In the genomic region with DNA sequence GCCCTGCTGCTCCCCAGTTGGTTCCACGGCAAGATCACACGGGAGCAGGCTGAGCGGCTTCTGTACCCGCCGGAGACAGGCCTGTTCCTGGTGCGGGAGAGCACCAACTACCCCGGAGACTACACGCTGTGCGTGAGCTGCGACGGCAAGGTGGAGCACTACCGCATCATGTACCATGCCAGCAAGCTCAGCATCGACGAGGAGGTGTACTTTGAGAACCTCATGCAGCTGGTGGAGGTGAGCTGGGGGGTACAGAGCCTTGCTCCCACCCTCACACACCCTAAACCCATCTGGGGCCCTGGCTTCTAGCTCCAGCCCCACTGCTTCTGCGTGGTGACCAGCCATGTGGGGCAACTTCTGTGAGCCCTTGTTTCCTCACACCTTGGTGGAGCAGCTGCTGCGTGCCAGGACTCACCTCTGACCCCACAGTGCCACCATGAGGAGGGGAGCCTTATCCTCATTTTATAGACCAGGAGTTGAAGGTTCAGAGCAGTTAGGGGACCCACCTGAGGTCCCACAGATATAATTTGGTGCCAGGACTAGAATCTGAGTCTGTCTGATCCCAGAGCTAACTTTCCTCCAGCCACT, we compare ENCODE assay signal across 11 cellular contexts. TPM values are rescaled to one million over a fixed set of nuclear protein-coding genes. Genes with fewer than 3 reads are reported as not detected.
A peak's percentile ranks its signal among the peaks of the same experiment; 100 is the strongest.
DNase-seq lines count a peak whose midpoint lies in the region; ATAC-seq, FAIRE-seq and TF ChIP-seq lines count a peak whose summit lies in the region.
"Had no signal": no experiment of that assay in that cellular context is flagged by ENCODE, and none has a peak within 500 bp of the region (broad histone marks: within the 10 kb centered on the region; RNA-seq: fewer than 3 reads in every experiment).

No MANE protein-coding gene starts in this region.

- H3F3A ChIP-seq in OCI-LY1 (ENCODE audit: insufficient read depth, low read length): no peaks in the 10 kb centered on the region

- no peak overlapping the region for H2BK20ac ChIP-seq in H1 (ENCODE audit: low read length)

- H4K20me1 ChIP-seq in OCI-LY1 (ENCODE audit: insufficient read depth, low read length): no peaks in the 10 kb centered on the region
- H4K20me1 ChIP-seq in H1 (replicated peaks in 1 of 2; ENCODE audit: control insufficient read depth in 1 of 2, insufficient read depth in 2 of 2, low read length in 2 of 2): peaks cover 6 to 17% of the 10 kb centered on the region in 2 experiments

- H3K27me3 ChIP-seq in left ventricle myocardium inferior (ENCODE audit: low read depth) (no peaks in the 10 kb centered on the region), OCI-LY1 (ENCODE audit: insufficient read depth, low read length) (no peaks in the 10 kb centered on the region), H1 (replicated peaks in 1 of 4; ENCODE audit: control insufficient read depth in 3 of 4, extremely low read depth in 1 of 4, insufficient read depth in 3 of 4, low read length in 3 of 4) (no peaks in the 10 kb centered on the region), upper lobe of left lung (no peaks in the 10 kb centered on the region)

- POLR2A ChIA-PET in H1 (lab: Charles Lee; ENCODE audit: partially characterized antibody): interaction anchor here (0.7 to 3.6 kb wide), 6 partner anchors 9 to 126 kb away, joined by 3 to 20 read pairs (median 4); partner anchors contain the start of gene MPI

- H3K18ac ChIP-seq in H1 (ENCODE audit: extremely low read depth, low read length): no peak overlapping the region

- H4K91ac ChIP-seq in H1 (replicated peaks; ENCODE audit: insufficient read length, low read length): peak overlapping the region; percentile 81

- FAIRE-seq in H1 (lab: Jason Lieb, UNC): no peak
- FAIRE-seq: colon had no signal

- H3K79me2 ChIP-seq in OCI-LY1 (ENCODE audit: insufficient read depth, low read length) (peaks cover 24% of the 10 kb centered on the region), H1 (ENCODE audit: control insufficient read depth in 1 of 2, insufficient read depth in 2 of 2, low read length in 2 of 2) (no peaks in the 10 kb centered on the region)

- H3K23me2 ChIP-seq in H1 (ENCODE audit: low read depth, low read length): no peaks in the 10 kb centered on the region

- no peaks in the 10 kb centered on the region for H3K9me3 ChIP-seq in left ventricle myocardium inferior (replicated peaks)
- no peaks in the 10 kb centered on the region for H3K9me3 ChIP-seq in OCI-LY1 (ENCODE audit: low read length)
- no peaks in the 10 kb centered on the region for H3K9me3 ChIP-seq in H1 (ENCODE audit: insufficient read depth in 2 of 2, low read depth in 1 of 2, low read length in 1 of 2)
- H3K9me3 ChIP-seq in upper lobe of left lung: no peaks in the 10 kb centered on the region

- intact Hi-C loops in left ventricle myocardium inferior (cut with micrococcal nuclease) (no loop called here), cardiac septum (cut with DNase I) (no loop called here), left cardiac atrium (cut with DNase I) (no loop called here)

- no peak overlapping the region for H2BK15ac ChIP-seq in H1 (ENCODE audit: low read length)

- no peak for DNase-seq in left ventricle myocardium inferior
- no peak for DNase-seq in cardiac septum (ENCODE audit: low spot score)
- no peak for DNase-seq in H1 (ENCODE audit: low read depth in 1 of 2, low spot score in 2 of 2)
- DNase-seq in upper lobe of left lung: no peak
- DNase-seq in left cardiac atrium: no peak
- no peak for DNase-seq in kidney tubule cell (ENCODE audit: low spot score)
- DNase-seq: NCI-H1105 treated with DMSO at 0.1 percent for 48 hours had no signal

- peaks cover 45% of the 10 kb centered on the region for H3K4me1 ChIP-seq in left ventricle myocardium inferior
- H3K4me1 ChIP-seq in OCI-LY1 (ENCODE audit: insufficient read depth, low read length, severe bottlenecking): peaks cover 66% of the 10 kb centered on the region
- peaks cover 0 to 5% (median 2%) of the 10 kb centered on the region in 4 experiments; a peak in 3 of 7 replicates for H3K4me1 ChIP-seq in H1 (replicated peaks in 1 of 4; ENCODE audit: control insufficient read depth in 3 of 4, insufficient read depth in 4 of 4, low read length in 3 of 4)
- peaks cover 6 to 33% (median 13%) of the 10 kb centered on the region in 4 donors for H3K4me1 ChIP-seq in upper lobe of left lung

- WGBS in H1 (ENCODE audit: extremely low coverage in 1 of 2, insufficient coverage in 1 of 2, insufficient read length in 1 of 2, insufficient replicate concordance in 2 of 2, low coverage in 1 of 2, low lambda C conversion rate in 2 of 2, missing lambda C conversion rate in 1 of 2), 2 experiments: 89% methylated on average over 16 of the region's 16 CpGs; no CpG with 5 or more reads in 1 of the 2 experiments
- 80 to 90% methylated on average over 5 to 16 of the region's 16 CpGs for WGBS in upper lobe of left lung, 2 donors

- H3K4me3 ChIP-seq in left ventricle myocardium inferior (no peak overlapping the region), OCI-LY1 (ENCODE audit: low read depth, low read length, poor library complexity, severe bottlenecking) (no peak overlapping the region), H1 (ENCODE audit: extremely low read depth in 1 of 4, insufficient read depth in 2 of 4, low read depth in 3 of 4, low read length in 4 of 4) (no peak overlapping the region), upper lobe of left lung (no peak overlapping the region)

- H2AFZ ChIP-seq in OCI-LY1 (ENCODE audit: low read length) (no peak overlapping the region), H1 (ENCODE audit: low read length) (no peak overlapping the region)

- H4K8ac ChIP-seq in H1 (ENCODE audit: extremely low read depth, insufficient read depth, low read length): peak overlapping the region; percentile 57

- H3K4ac ChIP-seq in H1 (replicated peaks; ENCODE audit: insufficient read length, low read depth, low read length): no peak overlapping the region

- TF ChIP-seq RAD21 in H1 (IDR thresholded peaks at IDR 0.05 in 1 of 2, conservative IDR thresholded peaks at IDR 0.05 in 1 of 2; ENCODE audit: low read depth in 2 of 2, low read length in 2 of 2): peak; percentile 40 to 58

- TF ChIP-seq POLR2A in H1 (IDR thresholded peaks at IDR 0.05; ENCODE audit: control extremely low read depth in 1 of 2, low read depth in 2 of 2, low read length in 2 of 2) (no peak), upper lobe of left lung (IDR thresholded peaks at IDR 0.05) (no peak)

- no peaks in the 10 kb centered on the region for H3K9me2 ChIP-seq in OCI-LY1 (ENCODE audit: low read depth, low read length)

- H4K5ac ChIP-seq in H1 (ENCODE audit: insufficient read length, low read depth, low read length): no peak overlapping the region

- TF ChIP-seq CTCF in left ventricle myocardium inferior (IDR thresholded peaks at IDR 0.05; ENCODE audit: borderline replicate concordance) (no peak), OCI-LY1 (IDR thresholded peaks at IDR 0.05; ENCODE audit: low read length) (peak; percentile 47; the same call in 1 of the 2 replicates), H1 (IDR thresholded peaks at IDR 0.05; ENCODE audit: control extremely low read depth in 1 of 3, insufficient read depth in 1 of 3, low read depth in 1 of 3, low read length in 3 of 3) (peak; percentile 19 to 46 (median 36)), upper lobe of left lung (IDR thresholded peaks at IDR 0.05) (no peak)

- H3K23ac ChIP-seq in H1 (ENCODE audit: insufficient read length): no peak overlapping the region

- H2BK12ac ChIP-seq in H1 (ENCODE audit: low read depth, low read length): no peak overlapping the region

- H3K79me1 ChIP-seq in H1 (ENCODE audit: low read depth, low read length): 0 out of 2 replicates have a peak, but pooled peaks cover 2% of the 10 kb centered on the region

- no peak overlapping the region for H2BK120ac ChIP-seq in H1 (replicated peaks; ENCODE audit: low read depth, low read length)

- H3K56ac ChIP-seq in H1 (replicated peaks; ENCODE audit: insufficient read length, low read depth, low read length): no peak overlapping the region

- H3K27ac ChIP-seq in left ventricle myocardium inferior (replicated peaks) (peak overlapping the region; percentile 76), OCI-LY1 (ENCODE audit: low read depth, low read length, poor library complexity, severe bottlenecking) (peak overlapping the region; percentile 86), H1 (ENCODE audit: low read depth, low read length) (no peak overlapping the region), upper lobe of left lung (peak overlapping the region; percentile 46 to 80 (median 60))

- CTCF ChIA-PET in H1 (lab: Charles Lee; ENCODE audit: partially characterized antibody): interaction anchor here (0.6 to 53.7 kb wide), 37 partner anchors 8 to 552 kb away, joined by 3 to 1439 read pairs (median 4); partner anchors contain the start of genes CLK3, CPLX3, CSK and CYP1A2

- no peak overlapping the region for H2AK5ac ChIP-seq in H1 (ENCODE audit: low read depth, low read length)

- peak overlapping the region; percentile 42; the same call in 1 of the 2 replicates for H3K9ac ChIP-seq in OCI-LY1 (ENCODE audit: low read length)
- no peak overlapping the region for H3K9ac ChIP-seq in H1 (replicated peaks in 1 of 4; ENCODE audit: extremely low read depth in 1 of 4, low read depth in 3 of 4, low read length in 3 of 4)

- H2BK5ac ChIP-seq in H1 (ENCODE audit: low read depth, low read length): 0 out of 2 replicates have a peak overlapping the region, but pooled peaks have one; percentile 50

- H3K4me2 ChIP-seq in OCI-LY1 (ENCODE audit: low read length) (no peak overlapping the region; the same call in 1 of the 2 replicates), H1 (ENCODE audit: insufficient read depth in 1 of 2, low read depth in 2 of 2, low read length in 2 of 2) (no peak overlapping the region)

- no peak overlapping the region for H3K14ac ChIP-seq in H1 (ENCODE audit: insufficient read length)

- TF ChIP-seq EP300 in H1 (IDR thresholded peaks at IDR 0.05; ENCODE audit: borderline replicate concordance in 1 of 2, low read depth in 2 of 2, low read length in 2 of 2) (no peak), upper lobe of left lung (IDR thresholded peaks at IDR 0.05) (no peak)

- ATAC-seq in upper lobe of left lung (ENCODE audit: low FRiP score in 2 of 2) (no peak), GM19328 (IDR thresholded peaks at IDR 0.05; ENCODE audit: unreplicated experiment) (no peak), left cardiac atrium (no peak)

- H3K36me3 ChIP-seq in left ventricle myocardium inferior (peaks cover 45% of the 10 kb centered on the region), OCI-LY1 (ENCODE audit: insufficient read depth, low read length) (peaks cover 88% of the 10 kb centered on the region), H1 (ENCODE audit: control insufficient read depth in 2 of 4, insufficient read depth in 4 of 4, low read length in 3 of 4) (peaks cover 0 to 14% (median 0%) of the 10 kb centered on the region in 4 experiments; a peak in 1 of 8 replicates), upper lobe of left lung (peaks cover 11 to 65% (median 54%) of the 10 kb centered on the region in 4 donors)

RNA-seq across cellular contexts. Expression of gene LMAN1L, which starts 13.3 kb away (rescaled TPM):
- total RNA-seq in left ventricle myocardium inferior (8.1 TPM), cardiac septum (7.9 TPM), upper lobe of left lung (1 to 10 TPM in 1 of 6 donors, not detected in 5; 1.0 TPM), left cardiac atrium (100 to 1,000 TPM in 1 of 2 donors, 10 to 100 TPM in 1; 72.9 to 110 TPM)
- total RNA-seq in H1 (2021; fragmentation: NEBNext Ultra II Directional; extraction: Animal tissue kit (Norgen Biotek cat#: 25700)): not detected in 2 replicates
- polyA plus RNA-seq in H1 (2011; rRNA removed): not detected in 2 replicates
- 0.03 TPM for polyA plus RNA-seq in H1 (2011; cell fraction: cytosol; rRNA removed)
- not detected for polyA plus RNA-seq in H1 (2011; cell fraction: nucleus; rRNA removed)
- polyA plus RNA-seq in H1 (2012, experiment 1 of 2): not detected in 4 replicates
- polyA plus RNA-seq in H1 (2012, experiment 2 of 2): not detected
- polyA plus RNA-seq in H1 (2013, experiment 1 of 2): not detected
- polyA plus RNA-seq in H1 (2013, experiment 2 of 2): not detected
- not detected in 2 replicates for polyA minus RNA-seq in H1 (2011; rRNA and poly(A)+ RNA removed)
- polyA minus RNA-seq in H1 (2011; cell fraction: cytosol; rRNA and poly(A)+ RNA removed): not detected
- polyA minus RNA-seq in H1 (2011; cell fraction: nucleus; rRNA and poly(A)+ RNA removed): not detected

RNA-seq across cellular contexts. Expression of gene CSK, which starts 17.5 kb away (rescaled TPM):
- total RNA-seq in left ventricle myocardium inferior (34.0 TPM), cardiac septum (29.5 TPM), upper lobe of left lung (100 to 1,000 TPM in 1 of 6 donors, 10 to 100 TPM in 5; 32.7 to 104 (median 64.8) TPM), left cardiac atrium (10 to 100 TPM; 49.7 to 59.2 TPM)
- 50.2 and 51.7 TPM in 2 replicates for total RNA-seq in H1 (2021; fragmentation: NEBNext Ultra II Directional; extraction: Animal tissue kit (Norgen Biotek cat#: 25700))
- polyA plus RNA-seq in H1 (2011; rRNA removed): 13.7 and 23.0 TPM in 2 replicates
- 16.8 TPM for polyA plus RNA-seq in H1 (2011; cell fraction: cytosol; rRNA removed)
- polyA plus RNA-seq in H1 (2011; cell fraction: nucleus; rRNA removed): 40.7 TPM
- 31.1 to 46.6 TPM (median 42.9 TPM) in 4 replicates for polyA plus RNA-seq in H1 (2012, experiment 1 of 2)
- 39.8 TPM for polyA plus RNA-seq in H1 (2012, experiment 2 of 2)
- polyA plus RNA-seq in H1 (2013, experiment 1 of 2): 22.2 TPM
- 21.3 TPM for polyA plus RNA-seq in H1 (2013, experiment 2 of 2)
- polyA minus RNA-seq in H1 (2011; rRNA and poly(A)+ RNA removed): 12.9 and 26.4 TPM in 2 replicates
- 21.8 TPM for polyA minus RNA-seq in H1 (2011; cell fraction: cytosol; rRNA and poly(A)+ RNA removed)
- 19.3 TPM for polyA minus RNA-seq in H1 (2011; cell fraction: nucleus; rRNA and poly(A)+ RNA removed)

RNA-seq across cellular contexts. Expression of gene CPLX3, which starts 27.1 kb away (rescaled TPM):
- total RNA-seq in left ventricle myocardium inferior: 1.2 TPM
- total RNA-seq in cardiac septum: 0.67 TPM
- not detected in 2 replicates for total RNA-seq in H1 (2021; fragmentation: NEBNext Ultra II Directional; extraction: Animal tissue kit (Norgen Biotek cat#: 25700))
- 0.17 and 0.27 TPM in 2 replicates for polyA plus RNA-seq in H1 (2011; rRNA removed)
- polyA plus RNA-seq in H1 (2011; cell fraction: cytosol; rRNA removed): 0.23 TPM
- polyA plus RNA-seq in H1 (2011; cell fraction: nucleus; rRNA removed): 0.16 TPM
- 0.08 to 0.19 TPM (median 0.08 TPM) in 3 of 4 replicates, not detected in the other for polyA plus RNA-seq in H1 (2012, experiment 1 of 2)
- 0.09 TPM for polyA plus RNA-seq in H1 (2012, experiment 2 of 2)
- polyA plus RNA-seq in H1 (2013, experiment 1 of 2): 0.10 TPM
- polyA plus RNA-seq in H1 (2013, experiment 2 of 2): 0.11 TPM
- 0.28 TPM in 1 of 2 replicates, not detected in the other for polyA minus RNA-seq in H1 (2011; rRNA and poly(A)+ RNA removed)
- polyA minus RNA-seq in H1 (2011; cell fraction: cytosol; rRNA and poly(A)+ RNA removed): not detected
- not detected for polyA minus RNA-seq in H1 (2011; cell fraction: nucleus; rRNA and poly(A)+ RNA removed)
- total RNA-seq in upper lobe of left lung: not detected
- 10 to 100 TPM; 11.0 to 24.5 TPM for total RNA-seq in left cardiac atrium

RNA-seq across cellular contexts. Expression of gene ULK3, which starts 43.6 kb away (rescaled TPM):
- 34.1 TPM for total RNA-seq in left ventricle myocardium inferior
- total RNA-seq in cardiac septum: 25.6 TPM
- 25.0 and 27.1 TPM in 2 replicates for total RNA-seq in H1 (2021; fragmentation: NEBNext Ultra II Directional; extraction: Animal tissue kit (Norgen Biotek cat#: 25700))
- 34.4 and 52.2 TPM in 2 replicates for polyA plus RNA-seq in H1 (2011; rRNA removed)
- 39.6 TPM for polyA plus RNA-seq in H1 (2011; cell fraction: cytosol; rRNA removed)
- 241 TPM for polyA plus RNA-seq in H1 (2011; cell fraction: nucleus; rRNA removed)
- polyA plus RNA-seq in H1 (2012, experiment 1 of 2): 23.8 to 32.8 TPM (median 27.6 TPM) in 4 replicates
- polyA plus RNA-seq in H1 (2012, experiment 2 of 2): 22.2 TPM
- polyA plus RNA-seq in H1 (2013, experiment 1 of 2): 23.5 TPM
- polyA plus RNA-seq in H1 (2013, experiment 2 of 2): 20.5 TPM
- 22.9 and 29.2 TPM in 2 replicates for polyA minus RNA-seq in H1 (2011; rRNA and poly(A)+ RNA removed)
- 14.8 TPM for polyA minus RNA-seq in H1 (2011; cell fraction: cytosol; rRNA and poly(A)+ RNA removed)
- 30.0 TPM for polyA minus RNA-seq in H1 (2011; cell fraction: nucleus; rRNA and poly(A)+ RNA removed)
- 100 to 1,000 TPM in 1 of 6 donors, 10 to 100 TPM in 5; 40.6 to 158 (median 65.0) TPM for total RNA-seq in upper lobe of left lung
- 10 to 100 TPM; 35.3 to 41.4 TPM for total RNA-seq in left cardiac atrium

RNA-seq across cellular contexts. Expression of gene CYP1A2, which starts 50.7 kb away (rescaled TPM):
- not detected for total RNA-seq in left ventricle myocardium inferior
- total RNA-seq in cardiac septum: not detected
- total RNA-seq in H1 (2021; fragmentation: NEBNext Ultra II Directional; extraction: Animal tissue kit (Norgen Biotek cat#: 25700)): not detected in 2 replicates
- polyA plus RNA-seq in H1 (2011; rRNA removed): not detected in 2 replicates
- not detected for polyA plus RNA-seq in H1 (2011; cell fraction: cytosol; rRNA removed)
- polyA plus RNA-seq in H1 (2011; cell fraction: nucleus; rRNA removed): not detected
- not detected in 4 replicates for polyA plus RNA-seq in H1 (2012, experiment 1 of 2)
- polyA plus RNA-seq in H1 (2012, experiment 2 of 2): not detected
- polyA plus RNA-seq in H1 (2013, experiment 1 of 2): 0.02 TPM
- not detected for polyA plus RNA-seq in H1 (2013, experiment 2 of 2)
- polyA minus RNA-seq in H1 (2011; rRNA and poly(A)+ RNA removed): not detected in 2 replicates
- polyA minus RNA-seq in H1 (2011; cell fraction: cytosol; rRNA and poly(A)+ RNA removed): not detected
- polyA minus RNA-seq in H1 (2011; cell fraction: nucleus; rRNA and poly(A)+ RNA removed): not detected
- under 1 TPM in 2 of 6 donors, not detected in 4; 0.15 to 0.80 TPM for total RNA-seq in upper lobe of left lung
- under 1 TPM in 1 of 2 donors, not detected in 1; 0.12 TPM for total RNA-seq in left cardiac atrium
- total RNA-seq: Calu3 had no signal

Comparison
In these comparisons a context has a peak if more than half of its experiments do, and no peak if none do; other contexts are left out.
1. CTCF ChIP-seq: peak in OCI-LY1 (single experiment) and H1 (3 of 3); none in left ventricle myocardium inferior (single experiment) and upper lobe of left lung (0 of 6).